8 cellular contexts compared by ENCODE assay signal in genomic region chr11:76380977-76381719, GRCh38. TPM values are rescaled to one million over a fixed set of nuclear protein-coding genes. Genes with fewer than 3 reads are reported as not detected.
A peak's percentile ranks its signal among the peaks of the same experiment; 100 is the strongest.
DNase-seq lines count a peak whose midpoint lies in the region; ATAC-seq, FAIRE-seq and TF ChIP-seq lines count a peak whose summit lies in the region.

Gene GVQW3, plus strand, starts transcription at chr11:76381323. Its CDS starts 506 bp downstream, at chr11:76381829.
Gene THAP12, minus strand, starts transcription at chr11:76381132. Its CDS starts 296 bp downstream, at chr11:76380836.

- DNase-seq in Ammon's horn (ENCODE audit: low spot score), result peak; percentile 97
- DNase-seq in NCI-H345 (lab: John Stamatoyannopoulos, UW), result peak; percentile 98
- DNase-seq in activated CD4-positive, CD25-positive, alpha-beta regulatory T cell treated with anti-CD3 and anti-CD28 coated beads, Interleukin-2, amount 50 U/mL, for 16 hours (ENCODE audit: low read depth, low spot score), result peak; percentile 96
- DNase-seq in central memory CD8-positive, alpha-beta T cell (ENCODE audit: low spot score in 2 of 2), result peak; percentile 95 to 97
- peak; percentile 99 for DNase-seq in kidney
- DNase-seq in stimulated activated CD4-positive, alpha-beta T cell treated with anti-CD3 and anti-CD28 coated beads, Interleukin-15, amount 100 ng/mL, for 24 hours, result peak; percentile 97

- H3K27ac ChIP-seq in kidney (ENCODE audit: low read depth in 2 of 2, low read length in 2 of 2), result peak within 1 kb of the TSS; percentile 18 to 60

- ATAC-seq in GM19035 (IDR thresholded peaks at IDR 0.05; ENCODE audit: unreplicated experiment), result peak; percentile 78
- ATAC-seq in HG03342 (IDR thresholded peaks at IDR 0.05; ENCODE audit: unreplicated experiment), result peak; percentile 78
- peak; percentile 89 for ATAC-seq in central memory CD8-positive, alpha-beta T cell (replicated peaks; ENCODE audit: extremely low read depth, poor library complexity, severe bottlenecking)

- H3K9me3 Mint-ChIP-seq in central memory CD8-positive, alpha-beta T cell, result no peaks in the 10 kb centered on the region

- H3K36me3 ChIP-seq in kidney (ENCODE audit: control insufficient read depth in 1 of 2, insufficient read depth in 2 of 2, low read length in 2 of 2), result no peaks in the 10 kb centered on the region

- peaks cover 11% of the 10 kb centered on the region for H3K36me3 Mint-ChIP-seq in central memory CD8-positive, alpha-beta T cell (ENCODE audit: insufficient read depth)

- TF ChIP-seq CTCF in kidney (IDR thresholded peaks at IDR 0.05; ENCODE audit: borderline replicate concordance, extremely low read depth, insufficient read depth), result peak; percentile 16

- peaks cover 17 to 18% of the 10 kb centered on the region in 2 donors for H3K4me1 ChIP-seq in kidney (ENCODE audit: control insufficient read depth in 1 of 2, insufficient read depth in 1 of 2, low read depth in 1 of 2, low read length in 2 of 2)

- intact Hi-C loops in kidney (cut with DNase I), result no loop called here

- H3K9ac ChIP-seq in kidney (ENCODE audit: low read length in 2 of 2), result peak within 1 kb of the TSS; percentile 46 to 83

- H3K4me3 Mint-ChIP-seq in central memory CD8-positive, alpha-beta T cell, result peak within 1 kb of the TSS; percentile 93

- peak within 1 kb of the TSS; percentile 91 to 95 for H3K4me3 ChIP-seq in kidney (ENCODE audit: low read length in 2 of 2)

- H3K27me3 Mint-ChIP-seq in central memory CD8-positive, alpha-beta T cell, result no peaks in the 10 kb centered on the region

- no peak for FAIRE-seq in kidney (lab: Jason Lieb, UNC)

- H3K4me1 Mint-ChIP-seq in central memory CD8-positive, alpha-beta T cell, result peaks cover 61% of the 10 kb centered on the region

- H3K27ac Mint-ChIP-seq in central memory CD8-positive, alpha-beta T cell (ENCODE audit: low read depth), result peak within 1 kb of the TSS; percentile 73

- no peaks in the 10 kb centered on the region for H3K9me3 ChIP-seq in kidney (ENCODE audit: control insufficient read depth in 1 of 2, low read length in 2 of 2)

RNA-seq across cellular contexts. Expression of gene GVQW3, which starts in this region (rescaled TPM):
- 3.4 TPM for total RNA-seq in kidney
- polyA plus RNA-seq in kidney (ENCODE audit: insufficient read depth, low read depth, low replicate concordance), result 1.4 TPM

RNA-seq across cellular contexts. Expression of gene THAP12, which starts in this region (rescaled TPM):
- 39.3 TPM for total RNA-seq in kidney
- polyA plus RNA-seq in kidney (ENCODE audit: insufficient read depth, low read depth, low replicate concordance), result 19.5 TPM

Comparison
In these comparisons a context has a peak if more than half of its experiments do, and no peak if none do; other contexts are left out.
1. Peak in every context shown above with its lines: DNase-seq, ATAC-seq, H3K4me3 ChIP-seq and H3K27ac ChIP-seq.